ENCODE assay signal across 3 cellular contexts in the genomic region with DNA sequence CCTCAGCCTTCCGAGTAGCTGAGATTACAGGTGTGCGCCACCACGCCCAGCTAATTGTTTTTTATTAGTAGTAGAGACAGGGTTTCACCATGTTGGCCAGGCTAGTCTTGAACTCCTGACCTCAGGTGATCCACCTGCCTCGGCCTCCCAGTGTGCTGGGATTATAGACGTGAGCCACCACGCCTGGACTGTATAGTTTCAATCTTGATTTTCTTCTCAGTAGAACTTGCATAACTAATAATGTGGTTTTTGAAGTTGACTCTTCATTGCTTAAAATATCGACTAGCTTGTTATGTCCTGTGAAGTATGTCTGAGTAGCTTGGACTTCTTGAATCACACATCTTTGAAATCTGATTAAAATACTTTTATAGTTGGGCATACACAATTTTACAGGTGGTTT. TPM values are rescaled to one million over a fixed set of nuclear protein-coding genes. Genes with fewer than 3 reads are reported as not detected.
"Had no signal": no experiment of that assay in that cellular context is flagged by ENCODE, and none has a peak within 500 bp of the region (broad histone marks: within the 10 kb centered on the region; RNA-seq: fewer than 3 reads in every experiment).

No MANE protein-coding gene starts in this region.

RNA-seq across cellular contexts. Expression of a gene that starts 23.9 kb away (rescaled TPM):
- polyA plus RNA-seq: GM23248, IMR-90, K562 had no signal
